ENCODE assay signal across 1 cellular context in genomic region chr11:62841361-62842170, GRCh38.
TF ChIP-seq lines count a peak whose summit lies in the region.

No MANE protein-coding gene starts in this region.

TF ChIP-seq in GM12878, 131 proteins besides CTCF, POLR2A, EP300 and RAD21 (continued from another document and continues in another):
- peak; percentile 77 for TF ChIP-seq HSF1 (IDR thresholded peaks at IDR 0.05; ENCODE audit: low read depth, low read length)
- TF ChIP-seq NR2C1 (IDR thresholded peaks at IDR 0.05), result peak; percentile 70
- TF ChIP-seq STAT1 (conservative IDR thresholded peaks at IDR 0.05), result peak; percentile 89
- TF ChIP-seq ATF3 (IDR thresholded peaks at IDR 0.05; ENCODE audit: borderline replicate concordance, extremely low read depth, low read depth, low read length), result no peak
- peak; percentile 75; the same call in 1 of the 2 replicates for TF ChIP-seq RCOR1 (conservative IDR thresholded peaks at IDR 0.05; ENCODE audit: low read depth, low read length)
- TF ChIP-seq NR2C2 (IDR thresholded peaks at IDR 0.05; ENCODE audit: borderline replicate concordance, control insufficient read depth, insufficient read length, low read depth), result no peak
- TF ChIP-seq IRF5 (IDR thresholded peaks at IDR 0.05; ENCODE audit: borderline replicate concordance), result peak; percentile 51; the same call in 1 of the 2 replicates
- peak; percentile 87 for TF ChIP-seq FOXK2 (IDR thresholded peaks at IDR 0.05)
- no peak for TF ChIP-seq SRF (IDR thresholded peaks at IDR 0.05; ENCODE audit: low read depth in 2 of 2, low read length in 2 of 2)
- TF ChIP-seq RELA (IDR thresholded peaks at IDR 0.05; ENCODE audit: borderline replicate concordance, partially characterized antibody), result peak; percentile 69
- peak; percentile 86 for TF ChIP-seq MXI1 (IDR thresholded peaks at IDR 0.05; ENCODE audit: low read depth, low read length)
- no peak for TF ChIP-seq MAX (IDR thresholded peaks at IDR 0.05; ENCODE audit: low read depth, low read length)
- no peak; the same call in 1 of the 2 replicates for TF ChIP-seq NRF1 (conservative IDR thresholded peaks at IDR 0.05; ENCODE audit: low read depth, low read length)
- TF ChIP-seq REST (IDR thresholded peaks at IDR 0.05; ENCODE audit: low read depth, low read length), result peak; percentile 40; the same call in 1 of the 2 replicates
- peak; percentile 78 for TF ChIP-seq SMARCA5 (IDR thresholded peaks at IDR 0.05)
- TF ChIP-seq EGR1 (IDR thresholded peaks at IDR 0.05; ENCODE audit: borderline replicate concordance in 1 of 2, low read depth in 2 of 2, low read length in 2 of 2), result peak; percentile 73 to 90
- TF ChIP-seq RB1 (IDR thresholded peaks at IDR 0.05; ENCODE audit: borderline replicate concordance), result peak; percentile 73
- TF ChIP-seq YY1 (IDR thresholded peaks at IDR 0.05; ENCODE audit: low read depth, low read length), result peak; percentile 89
- TF ChIP-seq SPI1 (IDR thresholded peaks at IDR 0.05; ENCODE audit: borderline replicate concordance, insufficient read depth, low read depth, low read length), result no peak
- peak; percentile 100 for TF ChIP-seq ZBED1 (IDR thresholded peaks at IDR 0.05; ENCODE audit: borderline replicate concordance)
- TF ChIP-seq LARP7 (IDR thresholded peaks at IDR 0.05), result peak; percentile 97
- peak in 1 of 2 experiments; percentile 92; a peak in 2 of 4 replicates for TF ChIP-seq ETV6 (conservative IDR thresholded peaks at IDR 0.05 in 1 of 2, IDR thresholded peaks at IDR 0.05 in 1 of 2; ENCODE audit: borderline replicate concordance in 1 of 2, low read depth in 1 of 2)
- TF ChIP-seq MEF2B (IDR thresholded peaks at IDR 0.05; ENCODE audit: partially characterized antibody, poor library complexity, severe bottlenecking), result peak; percentile 65
- TF ChIP-seq IRF4 (IDR thresholded peaks at IDR 0.05; ENCODE audit: low read depth, low read length), result peak; percentile 91
- peak; percentile 63 for TF ChIP-seq CEBPZ (IDR thresholded peaks at IDR 0.05; ENCODE audit: low read depth, low read length)
- TF ChIP-seq PRDM15 (CRISPR knock-in tag; IDR thresholded peaks at IDR 0.05), result peak; percentile 100
- TF ChIP-seq SIN3A (IDR thresholded peaks at IDR 0.05; ENCODE audit: low read depth, low read length), result no peak; the same call in 1 of the 2 replicates
- no peak for TF ChIP-seq SUZ12 (IDR thresholded peaks at IDR 0.05; ENCODE audit: unreplicated experiment)
- peak; percentile 5; the same call in 1 of the 2 replicates for TF ChIP-seq YBX1 (IDR thresholded peaks at IDR 0.05)
- TF ChIP-seq BCLAF1 (IDR thresholded peaks at IDR 0.05), result peak; percentile 82
- TF ChIP-seq POLR2AphosphoS5 (IDR thresholded peaks at IDR 0.05; ENCODE audit: low read length), result peak; percentile 100
- no peak for TF ChIP-seq CHD4 (IDR thresholded peaks at IDR 0.05)
- 0 out of 2 replicates have a peak, but pooled peaks have one; percentile 12 for TF ChIP-seq SREBF1 (IDR thresholded peaks at IDR 0.05; ENCODE audit: low read length)
- TF ChIP-seq BCL3 (IDR thresholded peaks at IDR 0.05; ENCODE audit: borderline replicate concordance, insufficient read depth, low read depth, low read length, poor library complexity, severe bottlenecking), result peak; percentile 99
- TF ChIP-seq POU2F2 (IDR thresholded peaks at IDR 0.05; ENCODE audit: borderline replicate concordance, low read depth, low read length), result peak; percentile 100
- no peak for TF ChIP-seq ZZZ3 (IDR thresholded peaks at IDR 0.05; ENCODE audit: control insufficient read depth, insufficient read length, low read depth)
- TF ChIP-seq STAT3 (IDR thresholded peaks at IDR 0.05; ENCODE audit: low read depth, low read length), result peak; percentile 95; the same call in 1 of the 2 replicates
- peak; percentile 69; the same call in 1 of the 2 replicates for TF ChIP-seq KAT2A (conservative IDR thresholded peaks at IDR 0.05; ENCODE audit: control insufficient read depth, low read depth, low read length)
- no peak for TF ChIP-seq ZNF384 (IDR thresholded peaks at IDR 0.05; ENCODE audit: borderline replicate concordance, low read depth, low read length)
